8 cellular contexts compared by ENCODE assay signal in the genomic region with DNA sequence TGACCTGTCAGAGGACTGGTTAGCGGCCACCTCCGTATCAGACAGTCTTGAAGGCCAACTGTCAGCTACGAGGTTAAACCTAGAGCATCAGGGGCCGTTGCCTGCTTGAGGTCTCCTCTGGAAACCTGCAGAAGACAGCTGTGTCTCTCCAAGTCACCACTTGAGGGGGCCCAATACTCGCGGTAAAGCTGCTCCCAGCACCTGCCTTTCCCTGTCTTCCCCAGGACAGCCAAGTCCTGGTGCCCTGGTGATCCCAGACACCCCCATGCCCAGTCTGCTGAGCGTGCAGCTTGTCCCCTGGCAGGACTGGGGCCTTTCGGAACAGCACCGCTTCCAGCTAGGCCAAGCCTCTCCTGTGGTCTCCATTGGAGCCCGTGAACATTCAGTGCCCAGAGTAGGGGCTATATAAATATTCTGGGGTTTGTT.
A peak's percentile ranks its signal among the peaks of the same experiment; 100 is the strongest.
DNase-seq lines count a peak whose midpoint lies in the region; ATAC-seq and TF ChIP-seq lines count a peak whose summit lies in the region.

No MANE protein-coding gene starts in this region.

- H3K9me3 Mint-ChIP-seq in brain = no peaks in the 10 kb centered on the region

- H3K36me3 ChIP-seq in skeletal muscle tissue (ENCODE audit: control insufficient read depth in 3 of 3, insufficient read depth in 3 of 3, low read length in 3 of 3) = no peaks in the 10 kb centered on the region

- peaks cover 0 to 20% (median 3%) of the 10 kb centered on the region in 3 donors for H3K27me3 ChIP-seq in skeletal muscle tissue (ENCODE audit: control insufficient read depth in 3 of 3, insufficient read depth in 3 of 3, low read length in 3 of 3)

- no peak for ATAC-seq in GM19395 (IDR thresholded peaks at IDR 0.05; ENCODE audit: unreplicated experiment)

- H3K4me1 ChIP-seq in skeletal muscle tissue (ENCODE audit: control insufficient read depth in 3 of 3, insufficient read depth in 3 of 3, low read length in 3 of 3) = peaks cover 0 to 6% (median 4%) of the 10 kb centered on the region in 3 donors

- H3K4me3 ChIP-seq in skeletal muscle tissue (ENCODE audit: low read length in 3 of 3) = no peak overlapping the region

- H3K27me3 Mint-ChIP-seq in brain = peaks cover 5% of the 10 kb centered on the region

- TF ChIP-seq CTCF in brain (conservative IDR thresholded peaks at IDR 0.05) = peak; percentile 95 to 96

- H3K27ac ChIP-seq in skeletal muscle tissue (ENCODE audit: low read depth, low read length) = no peak overlapping the region

- peak; percentile 12 for DNase-seq in NK-92 treated with Interleukin-12 subunit alpha and Interleukin-12 subunit beta, amount 100 ng/mL, for 24 hours (lab: John Stamatoyannopoulos, UW)
- DNase-seq in NK-92 (lab: John Stamatoyannopoulos, UW; ENCODE audit: unreplicated experiment) = no peak
- peak; percentile 51 for DNase-seq in NCI-H2029 treated with DMSO at 0.1 percent for 48 hours (lab: John Stamatoyannopoulos, UW)
- peak in 3 of 5 experiments; percentile 19 to 58 (median 34) for DNase-seq in T-helper 2 cell
- DNase-seq in iPS DF 19.7 (ENCODE audit: low read depth, low spot score) = peak; percentile 56

- peak overlapping the region in 2 of 3 donors; percentile 10 to 33 for H3K9ac ChIP-seq in skeletal muscle tissue (ENCODE audit: low read depth in 1 of 3, low read length in 3 of 3)

- H3K27ac Mint-ChIP-seq in brain = peak overlapping the region in 2 of 5 experiments; percentile 34 to 65

- peaks cover 5% of the 10 kb centered on the region for H3K4me1 Mint-ChIP-seq in brain

- H3K9me3 ChIP-seq in skeletal muscle tissue (ENCODE audit: control insufficient read depth in 3 of 3, low read length in 3 of 3) = no peaks in the 10 kb centered on the region

- no peaks in the 10 kb centered on the region for H3K36me3 Mint-ChIP-seq in brain

- no peak overlapping the region for H3K4me3 Mint-ChIP-seq in brain
